In the genomic region with DNA sequence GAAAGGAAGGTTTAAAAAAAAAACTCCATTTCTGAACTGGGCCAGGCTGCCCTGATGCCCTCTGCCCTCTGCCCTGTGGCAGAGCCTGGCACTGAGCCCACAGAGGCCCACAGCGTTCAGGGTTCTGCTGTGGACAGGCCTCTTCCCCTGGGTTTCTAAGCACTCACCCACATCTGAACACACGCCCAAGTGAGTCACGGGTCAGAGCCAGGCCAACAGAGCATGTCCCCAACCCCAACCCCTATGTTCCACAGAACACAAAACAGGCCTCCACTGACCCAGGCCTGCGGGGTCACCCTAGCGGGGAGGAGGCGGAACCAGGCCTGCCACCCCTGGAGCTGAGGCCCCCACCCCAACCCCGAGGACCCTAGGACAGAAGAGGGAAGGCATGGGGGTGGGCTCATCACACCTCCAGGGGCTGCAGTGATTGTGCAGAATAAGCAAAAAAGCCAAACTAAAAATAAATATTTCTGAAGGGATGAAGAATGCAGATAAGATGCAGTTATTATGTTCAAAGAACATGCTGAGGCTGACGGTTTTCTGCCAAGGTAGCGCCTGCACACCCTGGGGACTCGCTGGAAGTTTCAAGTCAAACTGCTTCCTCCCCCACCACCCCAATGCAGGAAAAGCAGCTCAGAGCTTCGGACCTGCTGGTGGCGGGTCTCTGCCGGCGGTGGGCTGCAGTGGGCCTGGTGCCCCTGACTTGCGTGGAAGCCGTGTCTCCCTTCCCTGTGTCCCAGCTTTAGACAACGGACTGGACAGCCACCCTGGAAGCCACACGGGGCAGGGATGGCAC, we compare ENCODE assay signal across 11 cellular contexts. TPM values are rescaled to one million over a fixed set of nuclear protein-coding genes. Genes with fewer than 3 reads are reported as not detected.
DNase-seq lines count a peak whose midpoint lies in the region; FAIRE-seq and TF ChIP-seq lines count a peak whose summit lies in the region.
"Had no signal": no experiment of that assay in that cellular context is flagged by ENCODE, and none has a peak within 500 bp of the region (broad histone marks: within the 10 kb centered on the region; RNA-seq: fewer than 3 reads in every experiment).

No MANE protein-coding gene starts in this region.

- intact Hi-C loops in uterus (cut with DNase I; ENCODE audit: low total_unique reads) = no loop called here

- no peaks in the 10 kb centered on the region for H3K79me2 ChIP-seq in astrocyte (ENCODE audit: insufficient read depth, low read length)

- peak overlapping the region; percentile 41 for H3K27ac Mint-ChIP-seq in astrocyte (ENCODE audit: unreplicated experiment)
- no peak overlapping the region for H3K27ac Mint-ChIP-seq in activated CD4-positive, alpha-beta memory T cell treated with anti-CD3 and anti-CD28 coated beads, Interleukin-2, amount 10 ng/mL, durations not matched to agents 7 days and 5 days

- H3K4me1 ChIP-seq in astrocyte (ENCODE audit: insufficient read depth, low read length) = peaks cover 2% of the 10 kb centered on the region
- H3K4me1 ChIP-seq in uterus = peaks cover 0 to 8% of the 10 kb centered on the region in 2 donors

- no peak for TF ChIP-seq POLR2A in uterus (IDR thresholded peaks at IDR 0.05)

- peaks cover 9% of the 10 kb centered on the region for H3K4me1 Mint-ChIP-seq in astrocyte (ENCODE audit: low read depth, unreplicated experiment)
- H3K4me1 Mint-ChIP-seq in activated CD4-positive, alpha-beta memory T cell treated with anti-CD3 and anti-CD28 coated beads, Interleukin-2, amount 10 ng/mL, durations not matched to agents 7 days and 5 days = peaks cover 21% of the 10 kb centered on the region

- no peak overlapping the region for H3K4me2 ChIP-seq in astrocyte (ENCODE audit: low read length)

- H3K27ac ChIP-seq in astrocyte (ENCODE audit: low read depth, low read length) (no peak overlapping the region), uterus (peak overlapping the region; percentile 34 to 43)

- H3K9me3 ChIP-seq in astrocyte (ENCODE audit: insufficient read depth, low read depth, low read length) (no peaks in the 10 kb centered on the region), uterus (no peaks in the 10 kb centered on the region)

- DNase-seq in LoVo (ENCODE audit: low spot score) = peak; percentile 23
- peak; percentile 11 for DNase-seq in astrocyte (ENCODE audit: low read depth)
- peak; percentile 53 for DNase-seq in left kidney (ENCODE audit: low read depth, low spot score)
- peak; percentile 56 to 59 for DNase-seq in uterus
- no peak for DNase-seq in islet precursor cell
- DNase-seq in T1000 (lab: John Stamatoyannopoulos, UW) = no peak
- no peak for DNase-seq in activated CD4-positive, alpha-beta memory T cell treated with anti-CD3 and anti-CD28 coated beads, Interleukin-2, amount 10 ng/mL, durations not matched to agents 7 days and 5 days
- DNase-seq: effector CD4-positive, alpha-beta T cell; kidney glomerular epithelial cell had no signal

- peaks cover 2% of the 10 kb centered on the region for H3K9me3 Mint-ChIP-seq in astrocyte (ENCODE audit: unreplicated experiment)
- H3K9me3 Mint-ChIP-seq in activated CD4-positive, alpha-beta memory T cell treated with anti-CD3 and anti-CD28 coated beads, Interleukin-2, amount 10 ng/mL, durations not matched to agents 7 days and 5 days = no peaks in the 10 kb centered on the region
- H3K9me3 Mint-ChIP-seq: IgD-negative memory B cell had no signal

- FAIRE-seq in astrocyte (lab: Jason Lieb, UNC) = no peak
- FAIRE-seq: GM12892 had no signal

- H4K20me1 ChIP-seq in astrocyte (ENCODE audit: insufficient read depth, low read length) = no peaks in the 10 kb centered on the region

- peaks cover 63% of the 10 kb centered on the region for H3K27me3 Mint-ChIP-seq in astrocyte (ENCODE audit: low read depth, unreplicated experiment)
- H3K27me3 Mint-ChIP-seq in activated CD4-positive, alpha-beta memory T cell treated with anti-CD3 and anti-CD28 coated beads, Interleukin-2, amount 10 ng/mL, durations not matched to agents 7 days and 5 days = peaks cover 10% of the 10 kb centered on the region

- H3K4me3 Mint-ChIP-seq in astrocyte (ENCODE audit: unreplicated experiment) = no peak overlapping the region
- H3K4me3 Mint-ChIP-seq in activated CD4-positive, alpha-beta memory T cell treated with anti-CD3 and anti-CD28 coated beads, Interleukin-2, amount 10 ng/mL, durations not matched to agents 7 days and 5 days = no peak overlapping the region
- H3K4me3 Mint-ChIP-seq: IgD-negative memory B cell had no signal

- H3K27me3 ChIP-seq in astrocyte (ENCODE audit: insufficient read depth, low read length) (peaks cover 23% of the 10 kb centered on the region), uterus (peaks cover 0 to 2% of the 10 kb centered on the region in 2 donors)

- H3K4me3 ChIP-seq in astrocyte (ENCODE audit: insufficient read depth, low read depth, low read length) = no peak overlapping the region
- no peak overlapping the region for H3K4me3 ChIP-seq in uterus

- H3K36me3 ChIP-seq in astrocyte (ENCODE audit: insufficient read depth, low read length) (no peaks in the 10 kb centered on the region), uterus (no peaks in the 10 kb centered on the region)

- TF ChIP-seq CTCF in astrocyte (IDR thresholded peaks at IDR 0.05; ENCODE audit: insufficient read depth, low read depth, low read length) (no peak), uterus (IDR thresholded peaks at IDR 0.05) (no peak)

- CTCF ChIA-PET in activated CD4-positive, alpha-beta memory T cell treated with anti-CD3 and anti-CD28 coated beads, Interleukin-2, amount 10 ng/mL, durations not matched to agents 7 days and 5 days (lab: Charles Lee) = no interaction called here

- H3K36me3 Mint-ChIP-seq in astrocyte (ENCODE audit: low read depth, unreplicated experiment) = peaks cover 4% of the 10 kb centered on the region
- H3K36me3 Mint-ChIP-seq in activated CD4-positive, alpha-beta memory T cell treated with anti-CD3 and anti-CD28 coated beads, Interleukin-2, amount 10 ng/mL, durations not matched to agents 7 days and 5 days (ENCODE audit: low read depth) = no peaks in the 10 kb centered on the region
- H3K36me3 Mint-ChIP-seq: IgD-negative memory B cell had no signal

- H2AFZ ChIP-seq in astrocyte (ENCODE audit: low read depth, low read length) = no peak overlapping the region

- POLR2A ChIA-PET in activated CD4-positive, alpha-beta memory T cell treated with anti-CD3 and anti-CD28 coated beads, Interleukin-2, amount 10 ng/mL, durations not matched to agents 7 days and 5 days (lab: Charles Lee) = no interaction called here

- H3K9ac ChIP-seq in astrocyte (ENCODE audit: low read length) = no peak overlapping the region

RNA-seq across cellular contexts. Expression of gene WDR86, which starts 5.4 kb away (rescaled TPM):
- total RNA-seq in astrocyte = 2.5 and 3.6 TPM in 2 replicates
- 100 to 1,000 TPM in 1 of 4 donors, 10 to 100 TPM in 2, 1 to 10 TPM in 1; 3.2 to 100 (median 53.4) TPM for total RNA-seq in uterus
- 1 to 10 TPM in 1 of 2 experiments, under 1 TPM in 1; 0.50 to 1.1 TPM for total RNA-seq in activated CD4-positive, alpha-beta memory T cell treated with anti-CD3 and anti-CD28 coated beads, Interleukin-2, amount 10 ng/mL, durations not matched to agents 7 days and 5 days

RNA-seq across cellular contexts. Expression of gene CRYGN, which starts 35.5 kb away (rescaled TPM):
- total RNA-seq in astrocyte = not detected in 2 replicates
- 1 to 10 TPM in 2 of 4 donors, under 1 TPM in 1, not detected in 1; 0.73 to 2.9 (median 2.4) TPM for total RNA-seq in uterus
- under 1 TPM in 1 of 2 experiments, not detected in 1; 0.35 TPM for total RNA-seq in activated CD4-positive, alpha-beta memory T cell treated with anti-CD3 and anti-CD28 coated beads, Interleukin-2, amount 10 ng/mL, durations not matched to agents 7 days and 5 days

Comparison
In these comparisons a context has a peak if more than half of its experiments do, and no peak if none do; other contexts are left out.
1. DNase-seq: peak in LoVo (single experiment), astrocyte (single experiment), left kidney (single experiment) and uterus (2 of 2); none in islet precursor cell (single experiment), T1000 (single experiment) and activated CD4-positive, alpha-beta memory T cell treated with anti-CD3 and anti-CD28 coated beads, Interleukin-2, amount 10 ng/mL, durations not matched to agents 7 days and 5 days (single experiment).